In the genomic region with DNA sequence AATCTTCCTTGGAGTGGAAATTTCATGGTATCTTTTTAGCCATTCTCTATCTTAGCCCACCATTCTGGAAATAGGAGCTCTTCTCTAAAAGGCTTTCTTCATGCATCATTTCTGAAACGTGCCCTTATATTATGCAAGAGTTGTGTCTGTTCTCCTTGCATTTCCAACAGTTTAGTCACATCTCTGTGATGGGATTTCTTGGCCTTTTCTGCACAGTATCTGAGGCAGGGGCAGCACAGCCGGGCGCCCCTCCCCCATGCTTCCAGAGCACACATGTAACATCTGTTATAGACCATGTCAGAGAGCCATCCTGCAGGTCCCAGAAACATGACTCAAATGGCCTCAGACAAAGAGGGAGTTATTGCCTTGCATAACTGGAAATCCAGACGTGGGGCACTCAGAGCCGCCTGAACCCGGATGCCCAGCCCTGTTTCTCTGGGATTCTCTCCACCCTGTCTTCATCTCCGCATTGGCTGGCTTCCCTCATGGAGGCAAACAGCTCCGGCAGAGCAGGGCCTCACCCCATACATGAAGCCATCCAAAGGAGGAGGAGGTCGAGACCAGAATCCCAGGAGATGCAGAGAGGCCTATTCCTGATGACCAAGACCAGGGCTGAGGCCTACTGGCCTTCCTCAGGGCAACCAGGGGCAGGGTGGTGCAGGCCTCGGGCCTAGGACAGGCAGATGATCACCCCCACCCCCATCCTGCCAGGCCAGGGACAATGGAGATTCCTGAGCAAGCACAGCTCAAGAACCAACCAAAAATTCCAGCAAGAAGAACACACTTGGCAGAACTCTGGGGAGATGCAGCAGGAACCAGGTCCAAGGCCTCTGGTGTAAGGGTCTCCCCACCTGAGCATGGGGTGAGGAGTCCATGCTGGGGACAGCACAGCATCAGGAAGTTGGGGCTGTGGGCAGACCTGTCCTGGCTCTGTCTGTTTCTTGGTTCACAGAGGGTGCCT, we compare ENCODE assay signal across 18 cellular contexts.
DNase-seq lines count a peak whose midpoint lies in the region; ATAC-seq, FAIRE-seq and TF ChIP-seq lines count a peak whose summit lies in the region.
"Had no signal": no experiment of that assay in that cellular context is flagged by ENCODE, and none has a peak within 500 bp of the region (broad histone marks: within the 10 kb centered on the region; RNA-seq: fewer than 3 reads in every experiment).

No MANE protein-coding gene starts in this region.

- H3K18ac ChIP-seq in IMR-90 (ENCODE audit: low read depth, low read length) (no peak overlapping the region), trophoblast cell (ENCODE audit: low read length) (no peak overlapping the region)

- H3K4me3 ChIP-seq in IMR-90 (ENCODE audit: insufficient read depth, low read depth, low read length) (no peak overlapping the region), trophoblast cell (ENCODE audit: low read depth, low read length) (no peak overlapping the region)

- H2AK5ac ChIP-seq in IMR-90 (ENCODE audit: low read depth, low read length) (no peak overlapping the region), trophoblast cell (ENCODE audit: low read length) (no peak overlapping the region)

- no peaks in the 10 kb centered on the region for H3K79me2 ChIP-seq in trophoblast cell (ENCODE audit: control insufficient read depth, insufficient read depth, low read length, poor library complexity)

- no peak overlapping the region for H3K23ac ChIP-seq in IMR-90 (ENCODE audit: low read depth, low read length)
- no peak overlapping the region for H3K23ac ChIP-seq in trophoblast cell (ENCODE audit: low read length)

- peak; percentile 9 for DNase-seq in ELR (ENCODE audit: low read depth)
- peak; percentile 8 for DNase-seq in IMR-90
- DNase-seq in trophoblast cell: peak; percentile 64 to 91
- no peak for DNase-seq in NCI-H69 (lab: John Stamatoyannopoulos, UW)
- DNase-seq in D721Med (ENCODE audit: insufficient read length, low spot score): no peak
- DNase-seq: central memory CD4-positive, alpha-beta T cell; DMS79 treated with DMSO at 0.1 percent for 48 hours; Karpas-422; midbrain; NCI-H1694 treated with DMSO at 0.1 percent for 48 hours; NCI-H446 treated with DMSO at 0.1 percent for 48 hours; nucleus accumbens; stimulated activated naive CD4-positive, alpha-beta T cell treated with Interleukin-2 at 50 U/mL for 16 hours; SW 1271 had no signal

- TF ChIP-seq CTCF in IMR-90 (conservative IDR thresholded peaks at IDR 0.05; ENCODE audit: low read depth, low read length) (no peak), D721Med (IDR thresholded peaks at IDR 0.05; ENCODE audit: insufficient read depth, missing control alignments) (no peak)

- no peak for TF ChIP-seq RAD21 in IMR-90 (IDR thresholded peaks at IDR 0.05; ENCODE audit: low read length)

- H3K4me1 Mint-ChIP-seq in dendritic cell treated with granulocyte-macrophage colony-stimulating factor and Interleukin-4, amounts not matched to agents 40 ng/mL and 50 ng/mL, for 4 days (ENCODE audit: low read depth): peaks cover 95% of the 10 kb centered on the region

- no peak overlapping the region for H3K56ac ChIP-seq in IMR-90 (ENCODE audit: extremely low read depth, insufficient read depth, low read length)

- no peaks in the 10 kb centered on the region for H3K36me3 ChIP-seq in IMR-90 (ENCODE audit: control insufficient read depth, insufficient read depth, low read length)
- H3K36me3 ChIP-seq in trophoblast cell (ENCODE audit: control insufficient read depth in 1 of 2, insufficient read depth in 2 of 2, low read length in 2 of 2): no peaks in the 10 kb centered on the region

- dilution Hi-C loops in IMR-90 (cut with HindIII; ENCODE audit: low sequenced_read_pairs, unreplicated experiment): no loop called here

- H3K4ac ChIP-seq in IMR-90 (ENCODE audit: low read depth, low read length): no peak overlapping the region
- H3K4ac ChIP-seq in trophoblast cell (ENCODE audit: low read depth, low read length): no peak overlapping the region

- no peak for TF ChIP-seq POLR2A in IMR-90 (IDR thresholded peaks at IDR 0.05; ENCODE audit: low read depth, low read length)

- no CpG with 5 or more reads among the region's 10 CpGs for WGBS in IMR-90 (ENCODE audit: extremely low coverage in 2 of 2, insufficient read length in 1 of 2), 2 experiments
- no CpG with 5 or more reads among the region's 10 CpGs for WGBS in trophoblast cell (ENCODE audit: extremely low coverage, insufficient coverage, insufficient read length)

- in situ Hi-C loops in IMR-90 (cut with MboI; ENCODE audit: low sequenced_read_pairs): loop anchor here (10.0 kb wide), 1 partner anchor 484 kb away; no protein-coding TSS in a partner anchor

- no peaks in the 10 kb centered on the region for H3K4me1 ChIP-seq in IMR-90 (ENCODE audit: control insufficient read depth, insufficient read depth, low read length)
- peaks cover 0 to 3% of the 10 kb centered on the region in 2 experiments for H3K4me1 ChIP-seq in trophoblast cell (ENCODE audit: control insufficient read depth in 1 of 2, insufficient read depth in 2 of 2, low read length in 2 of 2)

- H4K8ac ChIP-seq in IMR-90 (ENCODE audit: low read depth in 2 of 2, low read length in 2 of 2) (no peak overlapping the region), trophoblast cell (ENCODE audit: low read depth, low read length) (no peak overlapping the region)

- no peak for FAIRE-seq in D721Med (lab: Jason Lieb, UNC)

- no peak overlapping the region for H2BK15ac ChIP-seq in IMR-90 (ENCODE audit: low read depth, low read length)

- H3K4me2 ChIP-seq in IMR-90 (ENCODE audit: low read depth, low read length) (no peak overlapping the region), trophoblast cell (ENCODE audit: low read length) (no peak overlapping the region)

- no peak overlapping the region for H4K91ac ChIP-seq in IMR-90 (ENCODE audit: insufficient read depth, low read depth, low read length)
- H4K91ac ChIP-seq in trophoblast cell (ENCODE audit: low read depth, low read length): no peak overlapping the region

- H4K5ac ChIP-seq in IMR-90 (ENCODE audit: low read depth, low read length): no peak overlapping the region

- no peak overlapping the region for H3K9ac ChIP-seq in IMR-90 (ENCODE audit: low read depth, low read length)
- H3K9ac ChIP-seq in trophoblast cell (ENCODE audit: low read length): no peak overlapping the region

- H3K79me1 ChIP-seq in IMR-90 (ENCODE audit: low read depth in 1 of 2, low read length in 2 of 2) (no peaks in the 10 kb centered on the region), trophoblast cell (ENCODE audit: low read length) (no peaks in the 10 kb centered on the region)

- H4K20me1 ChIP-seq in IMR-90 (ENCODE audit: insufficient read depth, low read length): no peaks in the 10 kb centered on the region

- peak overlapping the region; percentile 29 for H2AK9ac ChIP-seq in IMR-90 (replicated peaks; ENCODE audit: low read depth, low read length, poor library complexity)

- POLR2A ChIA-PET in IMR-90 (lab: Charles Lee; ENCODE audit: unreplicated experiment): no interaction called here

- H3K9me3 Mint-ChIP-seq in dendritic cell treated with granulocyte-macrophage colony-stimulating factor and Interleukin-4, amounts not matched to agents 40 ng/mL and 50 ng/mL, for 4 days: no peaks in the 10 kb centered on the region

- no peaks in the 10 kb centered on the region for H3K9me3 ChIP-seq in IMR-90 (ENCODE audit: control insufficient read depth, insufficient read depth, low read length)
- H3K9me3 ChIP-seq in trophoblast cell (ENCODE audit: insufficient read depth, low read depth, low read length): peaks cover 5% of the 10 kb centered on the region

- no TSS peak for BruUV-seq in IMR-90 (replicated peaks; lab: Mats Ljungman, UMichigan)

- no peak overlapping the region for H2BK12ac ChIP-seq in trophoblast cell (ENCODE audit: low read length)

- intact Hi-C loops in IMR-90 (cut with micrococcal nuclease): no loop called here
- intact Hi-C loops in dendritic cell treated with granulocyte-macrophage colony-stimulating factor and Interleukin-4, amounts not matched to agents 40 ng/mL and 50 ng/mL, for 4 days (cut with micrococcal nuclease): no loop called here

- H3K4me3 Mint-ChIP-seq in dendritic cell treated with granulocyte-macrophage colony-stimulating factor and Interleukin-4, amounts not matched to agents 40 ng/mL and 50 ng/mL, for 4 days: no peak overlapping the region
- H3K4me3 Mint-ChIP-seq: activated naive CD8-positive, alpha-beta T cell had no signal

- peak overlapping the region; percentile 52 for H3K27ac Mint-ChIP-seq in dendritic cell treated with granulocyte-macrophage colony-stimulating factor and Interleukin-4, amounts not matched to agents 40 ng/mL and 50 ng/mL, for 4 days
- H3K27ac Mint-ChIP-seq: activated naive CD8-positive, alpha-beta T cell had no signal

- no peaks in the 10 kb centered on the region for H3K9me1 ChIP-seq in IMR-90 (ENCODE audit: insufficient read depth, low read length)

- H3K27me3 ChIP-seq in IMR-90 (ENCODE audit: control insufficient read depth, insufficient read depth, low read length) (peaks cover 6% of the 10 kb centered on the region), trophoblast cell (ENCODE audit: insufficient read depth, low read length) (no peaks in the 10 kb centered on the region)

- H3K14ac ChIP-seq in IMR-90 (replicated peaks; ENCODE audit: low read depth, low read length) (no peak overlapping the region), trophoblast cell (ENCODE audit: low read length) (no peak overlapping the region)

- no peak overlapping the region for H2BK5ac ChIP-seq in IMR-90 (ENCODE audit: low read depth, low read length, poor library complexity, severe bottlenecking)
- no peak overlapping the region for H2BK5ac ChIP-seq in trophoblast cell (ENCODE audit: low read depth, low read length, poor library complexity)

- H3K36me3 Mint-ChIP-seq in dendritic cell treated with granulocyte-macrophage colony-stimulating factor and Interleukin-4, amounts not matched to agents 40 ng/mL and 50 ng/mL, for 4 days (ENCODE audit: low read depth): no peaks in the 10 kb centered on the region
- H3K36me3 Mint-ChIP-seq: activated naive CD8-positive, alpha-beta T cell had no signal

- H2BK120ac ChIP-seq in IMR-90 (ENCODE audit: low read depth, low read length) (no peak overlapping the region), trophoblast cell (ENCODE audit: insufficient read depth, low read length, poor library complexity) (no peak overlapping the region)

- no peak overlapping the region for H2AFZ ChIP-seq in IMR-90 (replicated peaks; ENCODE audit: low read length, poor library complexity)
- no peak overlapping the region for H2AFZ ChIP-seq in trophoblast cell (ENCODE audit: insufficient read depth, low read length, poor library complexity)

- no peak overlapping the region for H2BK20ac ChIP-seq in IMR-90 (ENCODE audit: low read depth, low read length)

- ATAC-seq in IMR-90 (ENCODE audit: low read depth): no peak
- no peak for ATAC-seq in HG03571 (IDR thresholded peaks at IDR 0.05; ENCODE audit: unreplicated experiment)

- no peaks in the 10 kb centered on the region for H3K27me3 Mint-ChIP-seq in dendritic cell treated with granulocyte-macrophage colony-stimulating factor and Interleukin-4, amounts not matched to agents 40 ng/mL and 50 ng/mL, for 4 days

- no peak overlapping the region for H4K12ac ChIP-seq in trophoblast cell (ENCODE audit: low read depth, low read length)

- CTCF ChIA-PET in IMR-90 (lab: Yijun Ruan, JAX): no interaction called here

- H3K27ac ChIP-seq in IMR-90 (ENCODE audit: insufficient read depth, low read length): no peak overlapping the region
- no peak overlapping the region for H3K27ac ChIP-seq in trophoblast cell (ENCODE audit: low read depth, low read length)
- H3K27ac ChIP-seq: C4-2B had no signal

TF ChIP-seq in IMR-90, 13 proteins besides CTCF, POLR2A, EP300 and RAD21 (continues in another document):
- TF ChIP-seq MAFK (IDR thresholded peaks at IDR 0.05; ENCODE audit: low read depth, low read length): no peak

Comparison
In these comparisons a context has a peak if more than half of its experiments do, and no peak if none do; other contexts are left out.
1. DNase-seq: peak in ELR (single experiment), IMR-90 (single experiment) and trophoblast cell (2 of 2); none in NCI-H69 (single experiment) and D721Med (single experiment).